11 cellular contexts compared by ENCODE assay signal in the genomic region with DNA sequence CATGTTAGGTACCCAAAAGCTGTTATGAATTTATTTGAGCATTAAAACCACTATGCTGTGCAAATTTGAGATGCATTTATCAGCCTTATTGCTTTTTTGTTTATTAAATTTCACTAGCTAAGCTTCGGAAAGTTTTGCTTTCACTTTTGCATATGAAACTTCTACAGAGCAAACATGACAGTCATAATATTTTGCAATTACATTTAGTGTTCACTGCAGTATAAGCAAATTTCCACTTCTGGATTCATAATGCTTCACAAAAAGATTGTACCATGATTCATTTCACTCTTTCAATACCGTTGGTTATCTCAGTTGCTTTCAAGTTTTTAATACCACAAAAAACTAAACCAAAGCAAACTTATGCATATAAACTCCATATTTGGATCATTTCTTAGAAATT.
DNase-seq lines count a peak whose midpoint lies in the region; ATAC-seq and TF ChIP-seq lines count a peak whose summit lies in the region.
"Had no signal": no experiment of that assay in that cellular context is flagged by ENCODE, and none has a peak within 500 bp of the region (broad histone marks: within the 10 kb centered on the region; RNA-seq: fewer than 3 reads in every experiment).

No MANE protein-coding gene starts in this region.

- no peak overlapping the region for H3K4me3 ChIP-seq in dorsolateral prefrontal cortex

- no peak for TF ChIP-seq CTCF in dorsolateral prefrontal cortex (IDR thresholded peaks at IDR 0.05 in 54 of 56, conservative IDR thresholded peaks at IDR 0.05 in 2 of 56; ENCODE audit: low read depth in 1 of 56, partially characterized antibody in 56 of 56)

- intact Hi-C loops in posterior vena cava (cut with DNase I), result no loop called here
- intact Hi-C loops in dorsolateral prefrontal cortex (cut with DNase I), result no loop called here

- peak; percentile 72 for ATAC-seq in GM18498 (IDR thresholded peaks at IDR 0.05; ENCODE audit: unreplicated experiment)
- ATAC-seq in GM21447 (IDR thresholded peaks at IDR 0.05; ENCODE audit: unreplicated experiment), result peak; percentile 61
- ATAC-seq in HG03439 (IDR thresholded peaks at IDR 0.05; ENCODE audit: unreplicated experiment), result peak; percentile 97
- ATAC-seq: HCT116 had no signal

- H3K27ac ChIP-seq in dorsolateral prefrontal cortex, result no peak overlapping the region

- H3K27me3 ChIP-seq in dorsolateral prefrontal cortex, result no peaks in the 10 kb centered on the region

- DNase-seq in fibroblast of gingiva (ENCODE audit: low read depth), result peak; percentile 3
- DNase-seq in posterior vena cava (ENCODE audit: low spot score), result no peak
- no peak for DNase-seq in dorsolateral prefrontal cortex
- no peak for DNase-seq in kidney glomerular epithelial cell (lab: John Stamatoyannopoulos, UW)
- no peak for DNase-seq in NCI-H526 treated with DMSO at 0.1 percent for 48 hours (lab: John Stamatoyannopoulos, UW)
- DNase-seq: NCI-H2029 treated with DMSO at 0.1 percent for 48 hours; stimulated activated CD4-positive, alpha-beta T cell treated with anti-CD3 and anti-CD28 coated beads, Interleukin-4, amount 100 ng/mL, for 24 hours had no signal
